ENCODE assay signal across 1 cellular context in the genomic region with DNA sequence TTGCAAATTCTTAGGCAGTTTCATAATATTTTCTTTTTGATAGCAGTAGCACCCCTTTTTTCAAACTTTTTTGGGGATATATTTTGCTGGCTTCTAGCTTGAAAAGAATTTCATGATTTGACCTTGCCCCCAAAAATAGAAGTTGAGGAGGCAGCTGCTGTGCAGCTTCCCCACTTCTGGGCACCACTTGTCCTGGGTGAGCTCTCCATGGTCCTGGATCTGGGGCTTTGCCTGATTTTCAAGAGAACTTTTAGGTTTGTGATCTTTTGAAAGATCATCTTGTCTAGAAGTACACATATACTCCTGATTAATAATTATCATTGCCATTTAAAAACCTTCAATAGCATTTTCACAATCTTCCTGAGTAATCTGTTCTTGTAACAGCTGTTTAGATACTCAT.
TF ChIP-seq lines count a peak whose summit lies in the region.

No MANE protein-coding gene starts in this region.

TF ChIP-seq in HEK293T, 16 proteins besides CTCF, POLR2A, EP300 and RAD21 (continued from another document):
- TF ChIP-seq PKNOX1 (IDR thresholded peaks at IDR 0.05) = no peak
- no peak for TF ChIP-seq CTBP1 (IDR thresholded peaks at IDR 0.05; ENCODE audit: borderline replicate concordance)
- TF ChIP-seq SUZ12 (IDR thresholded peaks at IDR 0.05) = no peak
- TF ChIP-seq LEF1 (IDR thresholded peaks at IDR 0.05; ENCODE audit: borderline replicate concordance) = no peak
- TF ChIP-seq NFRKB (IDR thresholded peaks at IDR 0.05) = no peak
- TF ChIP-seq FOXM1 (IDR thresholded peaks at IDR 0.05; ENCODE audit: borderline replicate concordance) = no peak
